In the genomic region with DNA sequence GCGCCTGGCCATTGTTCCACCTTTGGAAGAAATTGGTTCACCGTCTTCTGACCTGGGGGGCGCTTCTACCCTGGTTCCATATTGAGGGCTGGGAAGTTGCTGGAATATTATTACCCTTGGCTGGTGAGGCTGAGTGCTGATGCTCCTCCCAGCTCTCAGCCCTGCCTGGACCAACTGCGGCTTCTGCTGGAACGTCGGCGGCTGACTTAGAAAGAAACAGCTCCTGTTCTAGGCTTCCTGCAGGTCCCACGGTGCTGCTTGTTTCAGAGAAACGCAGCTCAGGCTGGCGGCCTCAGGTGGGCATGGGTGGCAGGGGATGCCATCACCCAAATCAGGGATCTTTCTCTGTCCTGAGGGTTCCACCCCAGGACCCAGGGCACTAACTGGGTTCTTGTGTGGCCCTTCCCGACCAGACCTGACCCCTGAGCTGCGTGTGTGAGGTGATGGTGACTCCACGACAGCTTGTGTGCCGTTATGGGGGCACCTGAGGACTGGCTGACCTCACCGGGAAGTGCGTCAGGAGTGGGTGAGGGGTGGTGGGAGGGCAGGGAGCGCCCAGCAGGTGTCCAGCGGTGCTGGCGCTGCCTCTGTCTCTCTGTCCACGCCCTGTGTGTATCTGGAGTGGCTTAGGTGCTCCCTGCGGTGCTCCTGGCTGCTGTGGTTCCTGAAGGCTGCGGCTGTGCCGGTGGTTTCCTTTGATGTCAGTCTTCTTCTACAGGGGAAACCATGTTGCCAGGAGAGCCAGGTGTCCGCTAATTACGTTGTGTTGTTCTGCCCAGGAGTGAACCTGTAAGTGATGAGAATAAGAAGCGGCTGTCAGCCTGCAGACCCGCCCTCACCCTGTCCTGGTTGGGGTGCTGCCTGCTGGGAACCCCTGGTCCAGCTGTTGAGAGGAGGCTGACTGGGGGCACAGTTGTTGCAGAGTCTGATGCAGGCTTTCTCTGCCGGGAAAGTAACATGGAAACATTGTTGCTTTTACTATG, we compare ENCODE assay signal across 10 cellular contexts. TPM values are rescaled to one million over a fixed set of nuclear protein-coding genes. Genes with fewer than 3 reads are reported as not detected.
DNase-seq lines count a peak whose midpoint lies in the region; ATAC-seq and TF ChIP-seq lines count a peak whose summit lies in the region.
"Had no signal": no experiment of that assay in that cellular context is flagged by ENCODE, and none has a peak within 500 bp of the region (broad histone marks: within the 10 kb centered on the region; RNA-seq: fewer than 3 reads in every experiment).

No MANE protein-coding gene starts in this region.

- H3K27ac ChIP-seq in upper lobe of right lung, result peak overlapping the region; percentile 52

- H3K27ac Mint-ChIP-seq in activated naive CD4-positive, alpha-beta T cell treated with anti-CD3 and anti-CD28 coated beads, Interleukin-2, amount 10 ng/mL, durations not matched to agents 7 days and 5 days, result peak overlapping the region; percentile 81

- intact Hi-C loops in Right ventricle myocardium superior (cut with DNase I), result no loop called here
- intact Hi-C loops in cardiac septum (cut with DNase I), result no loop called here
- intact Hi-C loops in mucosa of descending colon (cut with DNase I, micrococcal nuclease), result no loop called here
- intact Hi-C loops in upper lobe of right lung (cut with DNase I), result no loop called here

- no peaks in the 10 kb centered on the region for H3K27me3 ChIP-seq in upper lobe of right lung

- no peaks in the 10 kb centered on the region for H3K36me3 ChIP-seq in mucosa of descending colon (ENCODE audit: low read depth)
- H3K36me3 ChIP-seq in upper lobe of right lung, result no peaks in the 10 kb centered on the region

- CTCF ChIA-PET in activated naive CD4-positive, alpha-beta T cell treated with anti-CD3 and anti-CD28 coated beads, Interleukin-2, amount 10 ng/mL, durations not matched to agents 7 days and 5 days (lab: Charles Lee), result no interaction called here

- no peaks in the 10 kb centered on the region for H3K27me3 Mint-ChIP-seq in activated naive CD4-positive, alpha-beta T cell treated with anti-CD3 and anti-CD28 coated beads, Interleukin-2, amount 10 ng/mL, durations not matched to agents 7 days and 5 days

- no peak for TF ChIP-seq CTCF in mucosa of descending colon (IDR thresholded peaks at IDR 0.05)
- no peak for TF ChIP-seq CTCF in upper lobe of right lung (IDR thresholded peaks at IDR 0.05)

- peak; percentile 42 for DNase-seq in Right ventricle myocardium superior
- DNase-seq in cardiac septum (ENCODE audit: low spot score), result no peak
- DNase-seq in activated naive CD4-positive, alpha-beta T cell treated with anti-CD3 and anti-CD28 coated beads, Interleukin-2, amount 10 ng/mL, durations not matched to agents 7 days and 5 days, result peak; percentile 79
- peak; percentile 51 to 66 (median 52) for DNase-seq in mucosa of descending colon
- no peak for DNase-seq in upper lobe of right lung
- no peak for DNase-seq in Ammon's horn (ENCODE audit: low spot score)
- DNase-seq: AML-193, NCI-H1436 treated with DMSO at 0.1 percent for 48 hours had no signal

- peaks cover 84% of the 10 kb centered on the region for H3K4me1 Mint-ChIP-seq in activated naive CD4-positive, alpha-beta T cell treated with anti-CD3 and anti-CD28 coated beads, Interleukin-2, amount 10 ng/mL, durations not matched to agents 7 days and 5 days

- H3K4me3 ChIP-seq in mucosa of descending colon, result no peak overlapping the region
- no peak overlapping the region for H3K4me3 ChIP-seq in upper lobe of right lung

- H3K4me3 Mint-ChIP-seq in activated naive CD4-positive, alpha-beta T cell treated with anti-CD3 and anti-CD28 coated beads, Interleukin-2, amount 10 ng/mL, durations not matched to agents 7 days and 5 days, result peak overlapping the region; percentile 48

- H3K9me3 Mint-ChIP-seq in activated naive CD4-positive, alpha-beta T cell treated with anti-CD3 and anti-CD28 coated beads, Interleukin-2, amount 10 ng/mL, durations not matched to agents 7 days and 5 days, result no peaks in the 10 kb centered on the region

- peaks cover 77% of the 10 kb centered on the region for H3K4me1 ChIP-seq in mucosa of descending colon (ENCODE audit: low read depth)
- peaks cover 96% of the 10 kb centered on the region for H3K4me1 ChIP-seq in upper lobe of right lung

- ATAC-seq in Right ventricle myocardium superior (ENCODE audit: poor library complexity) (no peak), mucosa of descending colon (peak; percentile 14), upper lobe of right lung (no peak), GM21723 (IDR thresholded peaks at IDR 0.05; ENCODE audit: unreplicated experiment) (no peak), HG02798 (IDR thresholded peaks at IDR 0.05; ENCODE audit: poor library complexity, unreplicated experiment) (no peak)

- H3K36me3 Mint-ChIP-seq in activated naive CD4-positive, alpha-beta T cell treated with anti-CD3 and anti-CD28 coated beads, Interleukin-2, amount 10 ng/mL, durations not matched to agents 7 days and 5 days, result peaks cover 43% of the 10 kb centered on the region

- H3K9me3 ChIP-seq in mucosa of descending colon (no peaks in the 10 kb centered on the region), upper lobe of right lung (no peaks in the 10 kb centered on the region)

RNA-seq across cellular contexts. Expression of a gene that starts 8.9 kb away (rescaled TPM):
- 35.1 TPM for total RNA-seq in Right ventricle myocardium superior
- total RNA-seq in cardiac septum, result 39.9 TPM
- total RNA-seq in mucosa of descending colon, result 10 to 100 TPM; 26.8 to 86.6 (median 29.0) TPM
- total RNA-seq in upper lobe of right lung, result 89.6 TPM

RNA-seq across cellular contexts. Expression of a gene that starts 42.4 kb away (rescaled TPM):
- total RNA-seq in Right ventricle myocardium superior (38.7 TPM), cardiac septum (40.5 TPM), mucosa of descending colon (10 to 100 TPM; 23.4 to 42.6 (median 32.0) TPM), upper lobe of right lung (55.3 TPM)

Comparison
In these comparisons a context has a peak if more than half of its experiments do, and no peak if none do; other contexts are left out.
1. DNase-seq: peak in Right ventricle myocardium superior (single experiment), activated naive CD4-positive, alpha-beta T cell treated with anti-CD3 and anti-CD28 coated beads, Interleukin-2, amount 10 ng/mL, durations not matched to agents 7 days and 5 days (single experiment) and mucosa of descending colon (3 of 3); none in cardiac septum (single experiment), upper lobe of right lung (single experiment) and Ammon's horn (single experiment).